In genomic region chr2:128363991-128364390, GRCh38 we compare ENCODE assay signal across 31 cellular contexts. TPM values are rescaled to one million over a fixed set of nuclear protein-coding genes. Genes with fewer than 3 reads are reported as not detected.
DNase-seq lines count a peak whose midpoint lies in the region; ATAC-seq, FAIRE-seq and TF ChIP-seq lines count a peak whose summit lies in the region.
"Had no signal": no experiment of that assay in that cellular context is flagged by ENCODE, and none has a peak within 500 bp of the region (broad histone marks: within the 10 kb centered on the region; RNA-seq: fewer than 3 reads in every experiment).

No MANE protein-coding gene starts in this region.

- POLR2A ChIA-PET in WTC11 (lab: Charles Lee): no interaction called here

- no peak overlapping the region for H3K4me3 ChIP-seq in GM23248
- H3K4me3 ChIP-seq: ascending aorta, dorsolateral prefrontal cortex, right lobe of liver, SK-N-MC, thyroid gland had no signal

- peak overlapping the region; percentile 60 for H3K27ac Mint-ChIP-seq in WTC11
- H3K27ac Mint-ChIP-seq: activated CD4-positive, alpha-beta T cell treated with anti-CD3 and anti-CD28 coated beads, Interleukin-2, amount 10 ng/mL, durations not matched to agents 7 days and 5 days; naive thymus-derived CD8-positive, alpha-beta T cell; stimulated activated naive CD8-positive, alpha-beta T cell treated with anti-CD3 and anti-CD28 coated beads, Interleukin-15, Interleukin-2, amounts not matched to agents 100 ng/mL and 50 ng/mL, for 24 hours had no signal

- no peaks in the 10 kb centered on the region for H3K36me3 Mint-ChIP-seq in WTC11
- H3K36me3 Mint-ChIP-seq: activated naive CD4-positive, alpha-beta T cell treated with anti-CD3 and anti-CD28 coated beads, Interleukin-2, amount 50 U/mL, for 72 hours; CD14-positive monocyte; naive thymus-derived CD8-positive, alpha-beta T cell had no signal

- no peaks in the 10 kb centered on the region for H3K36me3 ChIP-seq in GM23248 (ENCODE audit: low read depth)
- H3K36me3 ChIP-seq: ascending aorta, right lobe of liver, thyroid gland had no signal

- H2AFZ ChIP-seq in GM23248: no peak overlapping the region
- H2AFZ ChIP-seq: parathyroid adenoma had no signal

- 92 to 97% methylated on average over 10 of the region's 10 CpGs for WGBS in GM23248 (ENCODE audit: low coverage in 1 of 2, low lambda C conversion rate in 2 of 2, missing lambda C conversion rate in 2 of 2), 2 experiments

- peak; percentile 71 for FAIRE-seq in HTR-8/SVneo (lab: Jason Lieb, UNC)
- FAIRE-seq: D721Med, GM19239 had no signal

- H4K20me1 ChIP-seq in GM23248 (ENCODE audit: insufficient read depth): no peaks in the 10 kb centered on the region

- no peaks in the 10 kb centered on the region for H3K9me3 Mint-ChIP-seq in WTC11
- H3K9me3 Mint-ChIP-seq: activated CD4-positive, alpha-beta T cell treated with anti-CD3 and anti-CD28 coated beads, Interleukin-2, amount 10 ng/mL, durations not matched to agents 7 days and 5 days; activated naive CD4-positive, alpha-beta T cell treated with anti-CD3 and anti-CD28 coated beads, Interleukin-2, amount 50 U/mL, for 72 hours; naive thymus-derived CD8-positive, alpha-beta T cell; stimulated activated naive CD8-positive, alpha-beta T cell treated with anti-CD3 and anti-CD28 coated beads, Interleukin-15, Interleukin-2, amounts not matched to agents 100 ng/mL and 50 ng/mL, for 24 hours had no signal

- DNase-seq in HTR-8/SVneo (ENCODE audit: insufficient read length, low spot score): no peak
- DNase-seq in WTC11 (ENCODE audit: low spot score): no peak
- peak; percentile 36 to 50 for DNase-seq in lung microvascular endothelial cell (ENCODE audit: low read depth in 2 of 2)
- peak; percentile 39 for DNase-seq in retina
- no peak for DNase-seq in NAMALWA (ENCODE audit: low spot score)
- DNase-seq in GM23248: no peak
- no peak for DNase-seq in NCI-H187 treated with DMSO at 0.1 percent for 48 hours (lab: John Stamatoyannopoulos, UW)
- no peak for DNase-seq in HT-29 (ENCODE audit: low spot score)
- DNase-seq: activated CD4-positive, alpha-beta T cell treated with anti-CD3 and anti-CD28 coated beads, Interleukin-2, amount 10 ng/mL, durations not matched to agents 7 days and 5 days; central memory CD4-positive, alpha-beta T cell; dorsolateral prefrontal cortex; glutamatergic neuron; KBM-7; kidney glomerular epithelial cell; naive thymus-derived CD8-positive, alpha-beta T cell; NCI-H1694; NCI-H2171; NCI-H526 treated with DMSO at 0.1 percent for 48 hours; RPMI8226; stimulated activated CD4-positive, alpha-beta T cell treated with anti-CD3 and anti-CD28 coated beads, Interleukin-15, amount 100 ng/mL, for 24 hours; T-helper 2 cell; thyroid gland had no signal

- ATAC-seq in WTC11: no peak
- ATAC-seq: activated naive CD4-positive, alpha-beta T cell treated with anti-CD3 and anti-CD28 coated beads, Interleukin-2, amount 50 U/mL, for 72 hours; naive thymus-derived CD8-positive, alpha-beta T cell; right lobe of liver had no signal

- no peak for TF ChIP-seq CTCF in WTC11 (IDR thresholded peaks at IDR 0.05)

- H3K9me2 ChIP-seq in GM23248 (ENCODE audit: insufficient read depth): no peaks in the 10 kb centered on the region

- CTCF ChIA-PET in WTC11 (lab: Charles Lee): interaction anchor here (0.6 to 0.9 kb wide), 2 partner anchors 24 to 265 kb away, joined by 3 to 4 read pairs; no protein-coding TSS in a partner anchor

- no peaks in the 10 kb centered on the region for H3F3A ChIP-seq in GM23248 (ENCODE audit: insufficient read depth)

- H3K9me3 ChIP-seq in GM23248 (ENCODE audit: low read depth): no peaks in the 10 kb centered on the region
- H3K9me3 ChIP-seq: ascending aorta, right lobe of liver, thyroid gland had no signal

- no peak overlapping the region for H3K4me3 Mint-ChIP-seq in WTC11
- H3K4me3 Mint-ChIP-seq: activated CD4-positive, alpha-beta T cell treated with anti-CD3 and anti-CD28 coated beads, Interleukin-2, amount 10 ng/mL, durations not matched to agents 7 days and 5 days; CD14-positive monocyte; naive thymus-derived CD8-positive, alpha-beta T cell; stimulated activated naive CD8-positive, alpha-beta T cell treated with anti-CD3 and anti-CD28 coated beads, Interleukin-15, Interleukin-2, amounts not matched to agents 100 ng/mL and 50 ng/mL, for 24 hours had no signal

- H3K27me3 ChIP-seq in GM23248 (replicated peaks; ENCODE audit: insufficient read depth): no peaks in the 10 kb centered on the region
- H3K27me3 ChIP-seq: ascending aorta, dorsolateral prefrontal cortex, right lobe of liver, thyroid gland had no signal

- in situ Hi-C loops in GM23248 (cut with MboI): no loop called here

- H3K4me1 ChIP-seq in GM23248 (ENCODE audit: insufficient read depth): peaks cover 30% of the 10 kb centered on the region
- H3K4me1 ChIP-seq: parathyroid adenoma, right lobe of liver had no signal

- no peak overlapping the region for H3K9ac ChIP-seq in GM23248
- H3K9ac ChIP-seq: parathyroid adenoma had no signal

- H3K27me3 Mint-ChIP-seq in WTC11 (ENCODE audit: low read depth): no peaks in the 10 kb centered on the region; the same call in 1 of the 2 replicates
- H3K27me3 Mint-ChIP-seq: activated CD4-positive, alpha-beta T cell treated with anti-CD3 and anti-CD28 coated beads, Interleukin-2, amount 10 ng/mL, durations not matched to agents 7 days and 5 days; stimulated activated naive CD8-positive, alpha-beta T cell treated with anti-CD3 and anti-CD28 coated beads, Interleukin-15, Interleukin-2, amounts not matched to agents 100 ng/mL and 50 ng/mL, for 24 hours had no signal

- H3K4me1 Mint-ChIP-seq in WTC11: peaks cover 47% of the 10 kb centered on the region
- H3K4me1 Mint-ChIP-seq: activated CD4-positive, alpha-beta T cell treated with anti-CD3 and anti-CD28 coated beads, Interleukin-2, amount 10 ng/mL, durations not matched to agents 7 days and 5 days; CD14-positive monocyte had no signal

- H3K79me2 ChIP-seq in GM23248 (ENCODE audit: insufficient read depth): no peaks in the 10 kb centered on the region
- H3K79me2 ChIP-seq: parathyroid adenoma had no signal

- no peak overlapping the region for H3K27ac ChIP-seq in GM23248
- H3K27ac ChIP-seq: dorsolateral prefrontal cortex, parathyroid adenoma, right lobe of liver, SK-N-MC, thyroid gland had no signal

- H3K4me2 ChIP-seq in GM23248 (ENCODE audit: unreplicated experiment): no peak overlapping the region

TF ChIP-seq in WTC11, 78 proteins besides CTCF, POLR2A, EP300 and RAD21:
- TF ChIP-seq, protein P1, sequence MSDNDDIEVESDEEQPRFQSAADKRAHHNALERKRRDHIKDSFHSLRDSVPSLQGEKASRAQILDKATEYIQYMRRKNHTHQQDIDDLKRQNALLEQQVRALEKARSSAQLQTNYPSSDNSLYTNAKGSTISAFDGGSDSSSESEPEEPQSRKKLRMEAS (CRISPR knock-in tag; IDR thresholded peaks at IDR 0.05): peak; percentile 19; the same call in 1 of the 2 replicates
- TF ChIP-seq RORB (CRISPR knock-in tag; IDR thresholded peaks at IDR 0.05): no peak
- TF ChIP-seq ATF1 (CRISPR knock-in tag; IDR thresholded peaks at IDR 0.05): no peak
TF ChIP-seq in WTC11: peak in this region for 1.

RNA-seq across cellular contexts. Expression of gene HS6ST1, which starts 45.3 kb away (rescaled TPM):
- total RNA-seq in WTC11 (2021) (50.3 to 55.5 TPM (median 55.1 TPM) in 3 replicates), lung microvascular endothelial cell (10.0 and 17.9 TPM in 2 replicates)
- total RNA-seq in GM23248 (2014; rRNA removed; shearing (Covaris generic)): 27.3 and 35.8 TPM in 2 replicates
- polyA plus RNA-seq in GM23248 (2016; fragmentation: Nextera tagmentation; extraction: Ambion mirVana): 3.3 and 4.0 TPM in 2 replicates
- total RNA-seq in HT-29 (2014; rRNA removed; shearing (Covaris generic)): 17.6 and 17.7 TPM in 2 replicates

Comparison
In these comparisons a context has a peak if more than half of its experiments do, and no peak if none do; other contexts are left out.
1. DNase-seq: peak in lung microvascular endothelial cell (2 of 2) and retina (single experiment); none in HTR-8/SVneo (single experiment), WTC11 (single experiment), NAMALWA (single experiment), GM23248 (single experiment), NCI-H187 treated with DMSO at 0.1 percent for 48 hours (single experiment) and HT-29 (single experiment).